ENCODE assay signal across 29 cellular contexts in the genomic region with DNA sequence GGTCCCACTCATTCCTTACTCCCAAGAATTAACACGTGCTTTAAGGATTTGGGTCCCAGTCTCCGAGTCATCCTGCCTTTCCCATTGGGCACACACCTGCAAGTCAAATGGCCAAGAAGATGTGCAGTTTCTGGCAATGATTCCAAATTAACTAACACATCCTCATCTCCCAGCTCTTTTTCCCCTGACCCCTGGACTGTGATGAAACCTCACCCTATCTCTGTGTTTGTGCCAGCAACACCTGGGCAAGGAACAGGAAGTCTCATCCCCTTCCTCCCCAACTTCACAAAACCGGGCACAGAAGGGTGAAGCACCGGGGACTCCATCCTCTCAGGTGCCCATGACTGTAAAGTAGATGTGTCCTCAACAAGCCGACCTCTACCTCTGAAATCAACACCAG.
"Had no signal": no experiment of that assay in that cellular context is flagged by ENCODE, and none has a peak within 500 bp of the region (broad histone marks: within the 10 kb centered on the region; RNA-seq: fewer than 3 reads in every experiment).

No MANE protein-coding gene starts in this region.

- FAIRE-seq: pancreas had no signal

- DNase-seq: nephron progenitor cell; nucleus accumbens; pancreas; posterior cingulate gyrus; psoas muscle; right cardiac atrium; spleen; stimulated activated CD4-positive, alpha-beta T cell treated with anti-CD3 and anti-CD28 coated beads, Interleukin-12 subunit alpha, Interleukin-12 subunit beta, amount 100 ng/mL, for 4 hours; stimulated activated CD4-positive, alpha-beta T cell treated with anti-CD3 and anti-CD28 coated beads, Interleukin-1b, Interleukin-23, amount 100 ng/mL, for 48 hours; stimulated activated CD4-positive, alpha-beta T cell treated with anti-CD3 and anti-CD28 coated beads, Interleukin-4, amount 100 ng/mL, for 1 hour; stimulated activated CD4-positive, alpha-beta T cell treated with anti-CD3 and anti-CD28 coated beads, Interleukin-4, amount 100 ng/mL, for 4 hours; stimulated activated CD8-positive, alpha-beta memory T cell treated with anti-CD3 and anti-CD28 coated beads, Interleukin-4, amount 100 ng/mL, for 48 hours; stimulated activated naive CD4-positive, alpha-beta T cell; stimulated activated naive CD8-positive, alpha-beta T cell treated with anti-CD3 and anti-CD28 coated beads, Interleukin-15, amount 100 ng/mL, for 72 hours; stimulated activated naive CD8-positive, alpha-beta T cell treated with anti-CD3 and anti-CD28 coated beads, Interleukin-15, Interleukin-2, amounts not matched to agents 100 U/mL and 50 U/mL, for 24 hours; substantia nigra; testis; tibial artery; transverse colon; upper lobe of right lung; uterus had no signal

- H3K9me3 ChIP-seq: neutrophil, pancreas, psoas muscle, spleen, suprapubic skin, testis, tibial artery, transverse colon, upper lobe of right lung, uterus had no signal

- H3K4me2 ChIP-seq: smooth muscle cell had no signal

- H3K36me3 ChIP-seq: neutrophil, pancreas, spleen, suprapubic skin, tibial artery, transverse colon, upper lobe of right lung, uterus had no signal

- H3K27ac ChIP-seq: neutrophil, pancreas, psoas muscle, skin epidermis, spleen, suprapubic skin, testis, tibial artery, transverse colon, upper lobe of right lung, uterus had no signal

- H3K27me3 ChIP-seq: neutrophil, pancreas, spleen, suprapubic skin, testis, tibial artery, transverse colon, upper lobe of right lung, uterus had no signal

- H3K4me1 ChIP-seq: pancreas, psoas muscle, suprapubic skin, tibial artery had no signal

- ATAC-seq: naive thymus-derived CD8-positive, alpha-beta T cell; natural killer cell treated with Interleukin-12 subunit alpha and Interleukin-12 subunit beta and Interleukin-15 and Interleukin-18, amount 100 ng/mL, for 72 hours; pancreas; psoas muscle; right cardiac atrium; sciatic nerve; stimulated activated memory B cell treated with anti-CD40 and anti-IgM and Interleukin-4, amounts not matched to agents 10 μg/mL and 1 μg/mL and 100 μg/mL, for 72 hours; stimulated activated naive CD8-positive, alpha-beta T cell treated with anti-CD3 and anti-CD28 coated beads, Interleukin-15, amount 100 ng/mL, for 72 hours; stimulated activated naive CD8-positive, alpha-beta T cell treated with anti-CD3 and anti-CD28 coated beads, Interleukin-15, Interleukin-2, amounts not matched to agents 100 U/mL and 50 U/mL, for 24 hours; upper lobe of right lung had no signal

- H3K4me3 ChIP-seq: pancreas, psoas muscle, skin epidermis, smooth muscle cell, spleen, suprapubic skin, testis, tibial artery, transverse colon, upper lobe of right lung, uterus had no signal
